Comparison of ENCODE assay signal across 8 cellular contexts in genomic region chr17:72683506-72684404, GRCh38.
DNase-seq lines count a peak whose midpoint lies in the region; ATAC-seq, FAIRE-seq and TF ChIP-seq lines count a peak whose summit lies in the region.

No MANE protein-coding gene starts in this region.

- H3K4me3 ChIP-seq in Caco-2 (ENCODE audit: low read depth, low read length): no peak overlapping the region
- no peak overlapping the region for H3K4me3 ChIP-seq in GM12878
- H3K4me3 ChIP-seq in mesodermal cell (ENCODE audit: extremely low read depth, insufficient read depth, low read length, poor library complexity, severe bottlenecking): no peak overlapping the region

- H3K27ac ChIP-seq in GM12878 (ENCODE audit: control insufficient read depth, insufficient read depth): no peak overlapping the region
- peak overlapping the region; percentile 57 for H3K27ac ChIP-seq in mesodermal cell (ENCODE audit: low read depth, low read length, severe bottlenecking)

- WGBS in GM12878 (ENCODE audit: insufficient coverage, insufficient replicate concordance, low lambda C conversion rate, missing lambda C conversion rate): 38% methylated on average over 10 of the region's 10 CpGs
- WGBS in mesodermal cell (ENCODE audit: insufficient coverage in 2 of 2), 2 experiments: 83 to 90% methylated on average over 6 to 8 of the region's 10 CpGs

- H3K79me2 ChIP-seq in GM12878 (ENCODE audit: control insufficient read depth, insufficient read depth, low read length): no peaks in the 10 kb centered on the region

- H3K36me3 ChIP-seq in Caco-2 (ENCODE audit: control insufficient read depth, insufficient read depth, low read length) (no peaks in the 10 kb centered on the region), GM12878 (ENCODE audit: control insufficient read depth in 2 of 2, insufficient read depth in 2 of 2, low read length in 1 of 2) (no peaks in the 10 kb centered on the region), mesodermal cell (ENCODE audit: control insufficient read depth, insufficient read depth, low read length) (no peaks in the 10 kb centered on the region)

- intact Hi-C loops in Caco-2 (cut with micrococcal nuclease; ENCODE audit: unreplicated experiment): loop anchor here (1.0 to 5.0 kb wide), 2 partner anchors 68 to 91 kb away; no protein-coding TSS in a partner anchor
- intact Hi-C loops in GM12878 (cut with micrococcal nuclease; ENCODE audit: unreplicated experiment): no loop called here

- peak overlapping the region; percentile 60 for H3K4me3 Mint-ChIP-seq in Caco-2 (ENCODE audit: unreplicated experiment)

- no peak for TF ChIP-seq POLR2A in GM12878 (IDR thresholded peaks at IDR 0.05; ENCODE audit: low read depth, low read length)

- no peak for TF ChIP-seq EP300 in GM12878 (IDR thresholded peaks at IDR 0.05; ENCODE audit: borderline replicate concordance in 1 of 2, control insufficient read depth in 1 of 2, low read depth in 2 of 2, low read length in 2 of 2)

- H3K27me3 ChIP-seq in Caco-2 (replicated peaks; ENCODE audit: control insufficient read depth, insufficient read depth, low read length) (no peaks in the 10 kb centered on the region), GM12878 (replicated peaks in 1 of 2; ENCODE audit: control insufficient read depth in 2 of 2, insufficient read depth in 2 of 2, low read length in 1 of 2) (no peaks in the 10 kb centered on the region)

- H2AFZ ChIP-seq in GM12878 (ENCODE audit: control insufficient read depth, low read depth, low read length): no peak overlapping the region

- H3K4me2 ChIP-seq in GM12878 (ENCODE audit: control insufficient read depth, insufficient read depth): no peak overlapping the region

- FAIRE-seq in GM12878 (lab: Jason Lieb, UNC): no peak

- DNase-seq in Caco-2: peak; percentile 81 to 90
- DNase-seq in LoVo (ENCODE audit: low spot score): peak; percentile 94
- DNase-seq in GM12878 (ENCODE audit: low read depth, low spot score): no peak
- no peak for DNase-seq in hippocampal formation (lab: John Stamatoyannopoulos, UW)
- DNase-seq in stimulated activated CD4-positive, alpha-beta T cell treated with anti-CD3 and anti-CD28 coated beads, Interleukin-12 subunit alpha, Interleukin-12 subunit beta, amount 100 ng/mL, for 4 hours: no peak

- H3K9ac ChIP-seq in GM12878 (ENCODE audit: control insufficient read depth, insufficient read depth, low read length): no peak overlapping the region

- H3K4me1 ChIP-seq in Caco-2 (peaks cover 49% of the 10 kb centered on the region), GM12878 (ENCODE audit: control insufficient read depth, insufficient read depth, low read length) (no peaks in the 10 kb centered on the region), mesodermal cell (ENCODE audit: control insufficient read depth, insufficient read depth, low read length, poor library complexity, severe bottlenecking) (peaks cover 26% of the 10 kb centered on the region)

- ATAC-seq in GM12878 (no peak), GM18858 (IDR thresholded peaks at IDR 0.05; ENCODE audit: unreplicated experiment) (no peak), GM18511 (IDR thresholded peaks at IDR 0.05; ENCODE audit: unreplicated experiment) (no peak)

- SMC1A ChIA-PET in GM12878 (lab: Charles Lee; ENCODE audit: uncharacterized antibody, unreplicated experiment): interaction anchor here (1.2 kb wide), 1 partner anchor 13 kb away, joined by 4 read pairs; no protein-coding TSS in a partner anchor

- H3K9me3 Mint-ChIP-seq in Caco-2 (ENCODE audit: unreplicated experiment): peaks cover 15% of the 10 kb centered on the region

- H3K27ac Mint-ChIP-seq in Caco-2 (ENCODE audit: unreplicated experiment): peak overlapping the region; percentile 88

- BruUV-seq in Caco-2 (replicated peaks; lab: Mats Ljungman, UMichigan): no TSS peak
- no TSS peak for BruUV-seq in GM12878 (replicated peaks; lab: Mats Ljungman, UMichigan)

- RAD21 ChIA-PET in GM12878 (lab: Charles Lee; ENCODE audit: unreplicated experiment): interaction anchor here (0.7 to 2.6 kb wide), 2 partner anchors 126 to 267 kb away, joined by 3 to 11 read pairs; no protein-coding TSS in a partner anchor

- TF ChIP-seq CTCF in Caco-2 (IDR thresholded peaks at IDR 0.05; ENCODE audit: insufficient read depth in 1 of 2, low read depth in 1 of 2, low read length in 1 of 2, severe bottlenecking in 1 of 2, unreplicated experiment in 1 of 2) (no peak), GM12878 (IDR thresholded peaks at IDR 0.05 in 2 of 3, conservative IDR thresholded peaks at IDR 0.05 in 1 of 3; ENCODE audit: control insufficient read depth in 2 of 3, extremely low read depth in 1 of 3, insufficient read depth in 1 of 3, low read depth in 3 of 3, low read length in 3 of 3) (no peak)

- peaks cover 42% of the 10 kb centered on the region for H3K4me1 Mint-ChIP-seq in Caco-2 (ENCODE audit: low read depth, unreplicated experiment)

- POLR2A ChIA-PET in Caco-2 (lab: Charles Lee) (interaction anchor here (1.2 kb wide), 1 partner anchor 91 kb away, joined by 3 read pairs; no protein-coding TSS in a partner anchor), GM12878 (lab: Charles Lee) (interaction anchor here (0.7 kb wide), 1 partner anchor 123 kb away, joined by 4 read pairs; no protein-coding TSS in a partner anchor)

- in situ Hi-C loops in GM12878 (cut with MboI): no loop called here

- H3K27me3 Mint-ChIP-seq in Caco-2 (ENCODE audit: insufficient read depth, unreplicated experiment): no peaks in the 10 kb centered on the region

- CTCF ChIA-PET in Caco-2 (lab: Charles Lee) (interaction anchor here (0.7 to 2.2 kb wide), 3 partner anchors 127 to 627 kb away, joined by 4 to 15 read pairs (median 4); no protein-coding TSS in a partner anchor), GM12878 (lab: Yijun Ruan, JAX) (interaction anchor here (1.6 to 1.9 kb wide), 2 partner anchors 15 to 127 kb away, joined by 6 read pairs; no protein-coding TSS in a partner anchor)

- H3K9me3 ChIP-seq in Caco-2: 0 out of 2 replicates have a peak, but pooled peaks cover 2% of the 10 kb centered on the region
- H3K9me3 ChIP-seq in GM12878 (replicated peaks; ENCODE audit: control insufficient read depth, insufficient read depth, low read length): no peaks in the 10 kb centered on the region
- H3K9me3 ChIP-seq in mesodermal cell (ENCODE audit: control insufficient read depth, low read length): no peaks in the 10 kb centered on the region

- no peaks in the 10 kb centered on the region for H4K20me1 ChIP-seq in GM12878 (ENCODE audit: control insufficient read depth, insufficient read depth)

- no peak for TF ChIP-seq RAD21 in GM12878 (IDR thresholded peaks at IDR 0.05; ENCODE audit: insufficient read depth, low read depth, low read length)

- H3K36me3 Mint-ChIP-seq in Caco-2 (ENCODE audit: insufficient read depth, unreplicated experiment): peaks cover 4% of the 10 kb centered on the region

TF ChIP-seq in GM12878, 131 proteins besides CTCF, POLR2A, EP300 and RAD21:
- TF ChIP-seq MEF2B (IDR thresholded peaks at IDR 0.05; ENCODE audit: partially characterized antibody, poor library complexity, severe bottlenecking) (peak; percentile 43), TCF12 (IDR thresholded peaks at IDR 0.05; ENCODE audit: low read depth, low read length) (no peak), SUZ12 (IDR thresholded peaks at IDR 0.05; ENCODE audit: unreplicated experiment) (no peak), STAT1 (conservative IDR thresholded peaks at IDR 0.05) (no peak), SMARCA5 (IDR thresholded peaks at IDR 0.05) (no peak), KAT2A (conservative IDR thresholded peaks at IDR 0.05; ENCODE audit: control insufficient read depth, low read depth, low read length) (no peak), SMC3 (IDR thresholded peaks at IDR 0.05; ENCODE audit: borderline replicate concordance, low read length) (no peak)

Comparison
In these comparisons a context has a peak if more than half of its experiments do, and no peak if none do; other contexts are left out.
1. DNase-seq: peak in Caco-2 (2 of 2) and LoVo (single experiment); none in GM12878 (single experiment), hippocampal formation (0 of 2) and stimulated activated CD4-positive, alpha-beta T cell treated with anti-CD3 and anti-CD28 coated beads, Interleukin-12 subunit alpha, Interleukin-12 subunit beta, amount 100 ng/mL, for 4 hours (single experiment).